8 cellular contexts compared by ENCODE assay signal in genomic region chr2:190088917-190089316, GRCh38. TPM values are rescaled to one million over a fixed set of nuclear protein-coding genes. Genes with fewer than 3 reads are reported as not detected.
DNase-seq lines count a peak whose midpoint lies in the region; ATAC-seq, FAIRE-seq and TF ChIP-seq lines count a peak whose summit lies in the region.

No MANE protein-coding gene starts in this region.

- no peaks in the 10 kb centered on the region for H3K9me3 ChIP-seq in HepG2 (ENCODE audit: low read length)

- H3K9ac ChIP-seq in HepG2 (ENCODE audit: insufficient read depth, low read depth, low read length), result no peak overlapping the region

- H3K4me1 ChIP-seq in HepG2 (ENCODE audit: insufficient read depth, low read length), result no peaks in the 10 kb centered on the region

- no peaks in the 10 kb centered on the region for H4K20me1 ChIP-seq in HepG2 (ENCODE audit: insufficient read depth, low read length)

- H3K27ac Mint-ChIP-seq in chondrocyte (ENCODE audit: unreplicated experiment), result no peak overlapping the region
- no peak overlapping the region for H3K27ac Mint-ChIP-seq in stimulated activated naive CD8-positive, alpha-beta T cell treated with anti-CD3 and anti-CD28 coated beads, Interleukin-15, amount 100 ng/mL, for 72 hours

- H3K4me3 Mint-ChIP-seq in chondrocyte (ENCODE audit: unreplicated experiment), result no peak overlapping the region
- H3K4me3 Mint-ChIP-seq in stimulated activated naive CD8-positive, alpha-beta T cell treated with anti-CD3 and anti-CD28 coated beads, Interleukin-15, amount 100 ng/mL, for 72 hours, result no peak overlapping the region

- H3K27me3 ChIP-seq in HepG2 (ENCODE audit: control insufficient read depth in 1 of 2, insufficient read depth in 2 of 2, low read length in 2 of 2), result no peaks in the 10 kb centered on the region

- in situ Hi-C loops in HepG2 (cut with HindIII; ENCODE audit: extremely low pct_ligation_motif_present, low pct_unique_long_range_greater_than_20kb), result loop anchor here (5.0 to 10.0 kb wide), 3 partner anchors 188 to 426 kb away; partner anchors contain the start of gene HIBCH

- no peak overlapping the region for H3K4me2 ChIP-seq in HepG2 (ENCODE audit: low read depth, low read length)

- TF ChIP-seq RAD21 in HepG2 (CRISPR knock-in tag; IDR thresholded peaks at IDR 0.05), result peak; percentile 83

- no peaks in the 10 kb centered on the region for H3K27me3 Mint-ChIP-seq in chondrocyte (ENCODE audit: low read depth)
- H3K27me3 Mint-ChIP-seq in stimulated activated naive CD8-positive, alpha-beta T cell treated with anti-CD3 and anti-CD28 coated beads, Interleukin-15, amount 100 ng/mL, for 72 hours, result no peaks in the 10 kb centered on the region

- peak; percentile 74 for FAIRE-seq in HepG2 (lab: Jason Lieb, UNC)

- intact Hi-C loops in HepG2 (cut with micrococcal nuclease; ENCODE audit: unreplicated experiment), result loop anchor here (1.0 to 10.0 kb wide), 6 partner anchors 91 to 596 kb away; a partner anchor contains a TSS

- DNase-seq in EH (ENCODE audit: low read depth) (peak; percentile 70), NCI-H1092 (lab: John Stamatoyannopoulos, UW) (peak; percentile 26), SW480 (ENCODE audit: low spot score) (peak; percentile 61), chondrocyte (ENCODE audit: low spot score) (no peak), HepG2 (ENCODE audit: low spot score) (peak; percentile 73), NK-92 (lab: John Stamatoyannopoulos, UW; ENCODE audit: unreplicated experiment) (no peak)
- peak; percentile 39 for DNase-seq in stimulated activated naive CD8-positive, alpha-beta T cell treated with anti-CD3 and anti-CD28 coated beads, Interleukin-15, amount 100 ng/mL, for 72 hours

- peaks cover 7% of the 10 kb centered on the region for H3K4me1 Mint-ChIP-seq in chondrocyte (ENCODE audit: low read depth)
- no peaks in the 10 kb centered on the region for H3K4me1 Mint-ChIP-seq in stimulated activated naive CD8-positive, alpha-beta T cell treated with anti-CD3 and anti-CD28 coated beads, Interleukin-15, amount 100 ng/mL, for 72 hours

- 26% methylated on average over 4 of the region's 4 CpGs for WGBS in HepG2 (ENCODE audit: low lambda C conversion rate)

- no peaks in the 10 kb centered on the region for H3K9me3 Mint-ChIP-seq in chondrocyte (ENCODE audit: low read depth)
- no peaks in the 10 kb centered on the region for H3K9me3 Mint-ChIP-seq in stimulated activated naive CD8-positive, alpha-beta T cell treated with anti-CD3 and anti-CD28 coated beads, Interleukin-15, amount 100 ng/mL, for 72 hours

- peak; percentile 66 for ATAC-seq in GM21737 (IDR thresholded peaks at IDR 0.05; ENCODE audit: unreplicated experiment)
- peak; percentile 77 for ATAC-seq in HepG2
- ATAC-seq in stimulated activated naive CD8-positive, alpha-beta T cell treated with anti-CD3 and anti-CD28 coated beads, Interleukin-15, amount 100 ng/mL, for 72 hours, result peak; percentile 64

- H3K79me2 ChIP-seq in HepG2 (ENCODE audit: insufficient read depth, low read length), result no peaks in the 10 kb centered on the region

- H3K36me3 Mint-ChIP-seq in chondrocyte (ENCODE audit: low read depth), result no peaks in the 10 kb centered on the region

- peak; percentile 97 for TF ChIP-seq CTCF in chondrocyte (IDR thresholded peaks at IDR 0.05)
- TF ChIP-seq CTCF in HepG2 (CRISPR knock-in tag; IDR thresholded peaks at IDR 0.05), result peak; percentile 81

- no peak for TF ChIP-seq POLR2A in HepG2 (IDR thresholded peaks at IDR 0.05; ENCODE audit: insufficient read depth in 1 of 2, low read depth in 2 of 2, low read length in 2 of 2)

- CTCF ChIA-PET in HepG2 (lab: Yijun Ruan, JAX; ENCODE audit: low intra/inter-chr PET ratio, low total read pairs), result interaction anchor here (0.6 to 2.4 kb wide), 7 partner anchors 91 to 592 kb away, joined by 3 to 20 read pairs (median 9); partner anchors contain the start of gene HIBCH

- BruUV-seq in HepG2 (replicated peaks; lab: Mats Ljungman, UMichigan), result no TSS peak

- H3K27ac ChIP-seq in HepG2 (ENCODE audit: extremely low read length, insufficient read depth, low read length), result no peak overlapping the region

- POLR2A ChIA-PET in HepG2 (lab: Yijun Ruan, JAX), result no interaction called here

- no peak overlapping the region for H2AFZ ChIP-seq in HepG2 (ENCODE audit: low read length)

- H3K4me3 ChIP-seq in HepG2 (replicated peaks in 1 of 3; ENCODE audit: insufficient read depth in 1 of 3, low read depth in 2 of 3, low read length in 3 of 3), result no peak overlapping the region

- no peak for TF ChIP-seq EP300 in HepG2 (IDR thresholded peaks at IDR 0.05; ENCODE audit: low read depth in 2 of 2, low read length in 2 of 2)
- TF ChIP-seq EP300 in HepG2 (CRISPR knock-in tag; IDR thresholded peaks at IDR 0.05; ENCODE audit: borderline replicate concordance), result no peak

- H3K36me3 ChIP-seq in HepG2 (replicated peaks in 1 of 2; ENCODE audit: control insufficient read depth in 1 of 2, insufficient read depth in 2 of 2, low read length in 2 of 2), result no peaks in the 10 kb centered on the region

TF ChIP-seq in HepG2, 621 proteins besides CTCF, POLR2A, EP300 and RAD21 (continues in another document):
- TF ChIP-seq ZNF792 (CRISPR knock-in tag; IDR thresholded peaks at IDR 0.05), result 0 out of 2 replicates have a peak, but pooled peaks have one; percentile 28
- TF ChIP-seq ETV6 (CRISPR knock-in tag; conservative IDR thresholded peaks at IDR 0.05), result no peak
- TF ChIP-seq SOX6 (IDR thresholded peaks at IDR 0.05), result no peak
- TF ChIP-seq SOX6 (CRISPR knock-in tag; IDR thresholded peaks at IDR 0.05), result peak; percentile 24; the same call in 1 of the 2 replicates
- no peak for TF ChIP-seq KDM5B (CRISPR knock-in tag; IDR thresholded peaks at IDR 0.05; ENCODE audit: borderline replicate concordance)
- TF ChIP-seq MTA3 (CRISPR knock-in tag; IDR thresholded peaks at IDR 0.05), result no peak
- TF ChIP-seq NONO (IDR thresholded peaks at IDR 0.05), result no peak
- TF ChIP-seq NONO (CRISPR knock-in tag; conservative IDR thresholded peaks at IDR 0.05), result no peak
- TF ChIP-seq JUN (CRISPR knock-in tag; IDR thresholded peaks at IDR 0.05), result no peak
- TF ChIP-seq XBP1 (CRISPR knock-in tag; IDR thresholded peaks at IDR 0.05), result no peak
- TF ChIP-seq SMAD9 (CRISPR knock-in tag; IDR thresholded peaks at IDR 0.05), result no peak
- peak; percentile 93 for TF ChIP-seq STAG1 (CRISPR knock-in tag; IDR thresholded peaks at IDR 0.05)
- no peak for TF ChIP-seq MYNN (CRISPR knock-in tag; IDR thresholded peaks at IDR 0.05; ENCODE audit: low read depth)
- TF ChIP-seq THAP11 (CRISPR knock-in tag; IDR thresholded peaks at IDR 0.05), result peak; percentile 34; the same call in 1 of the 2 replicates
- TF ChIP-seq SOX5 (CRISPR knock-in tag; IDR thresholded peaks at IDR 0.05; ENCODE audit: borderline replicate concordance), result peak; percentile 50; the same call in 1 of the 2 replicates
- TF ChIP-seq KLF16 (CRISPR knock-in tag; IDR thresholded peaks at IDR 0.05), result 0 out of 4 replicates have a peak, but pooled peaks of 1 of the 2 experiments have one; percentile 30
- no peak for TF ChIP-seq ZNF282 (IDR thresholded peaks at IDR 0.05; ENCODE audit: partially characterized antibody)
- TF ChIP-seq GABPA (IDR thresholded peaks at IDR 0.05; ENCODE audit: low read depth, low read length), result no peak
- TF ChIP-seq GABPA (CRISPR knock-in tag; IDR thresholded peaks at IDR 0.05; ENCODE audit: low read depth), result 0 out of 2 replicates have a peak, but pooled peaks have one; percentile 12
- no peak for TF ChIP-seq ZNF746 (CRISPR knock-in tag; IDR thresholded peaks at IDR 0.05)
- peak; percentile 90 for TF ChIP-seq SMC3 (IDR thresholded peaks at IDR 0.05; ENCODE audit: low read length)
- TF ChIP-seq ZNF850 (CRISPR knock-in tag; conservative IDR thresholded peaks at IDR 0.05), result no peak
- TF ChIP-seq SOX13 (IDR thresholded peaks at IDR 0.05), result no peak
- TF ChIP-seq SOX13 (CRISPR knock-in tag; conservative IDR thresholded peaks at IDR 0.05 in 1 of 2, IDR thresholded peaks at IDR 0.05 in 1 of 2), result 0 out of 4 replicates have a peak, but pooled peaks of 1 of the 2 experiments have one; percentile 17
- no peak for TF ChIP-seq ZNF784 (CRISPR knock-in tag; IDR thresholded peaks at IDR 0.05; ENCODE audit: borderline replicate concordance)
- TF ChIP-seq FIP1L1 (IDR thresholded peaks at IDR 0.05; ENCODE audit: borderline replicate concordance, insufficient read depth, low read depth, low read length), result no peak

RNA-seq across cellular contexts. Expression of gene MSTN, which starts 26.4 kb away (rescaled TPM):
- total RNA-seq in chondrocyte, result 0.44 to 0.99 TPM (median 0.45 TPM) in 3 replicates
- not detected in 2 replicates for total RNA-seq in HepG2 (2016; rRNA removed; fragmentation: Illumina TruSeq; extraction: Trizol)
- not detected in 2 replicates for total RNA-seq in HepG2 (2016; cell fraction: cytosol; rRNA removed; fragmentation: Illumina TruSeq; extraction: Trizol; ENCODE audit: low read depth)
- not detected in 2 replicates for total RNA-seq in HepG2 (2016; cell fraction: insoluble cytoplasmic fraction; rRNA removed; fragmentation: Illumina TruSeq; extraction: Trizol)
- total RNA-seq in HepG2 (2016; cell fraction: membrane; rRNA removed; fragmentation: Illumina TruSeq; extraction: Trizol), result not detected in 2 replicates
- total RNA-seq in HepG2 (2016; cell fraction: nucleus; rRNA removed; fragmentation: Illumina TruSeq; extraction: Trizol), result not detected in 2 replicates
- 0.04 TPM in 2 replicates for polyA plus RNA-seq in HepG2 (2011; rRNA removed)
- not detected in 2 replicates for polyA plus RNA-seq in HepG2 (2011; cell fraction: cytosol; rRNA removed)
- 0.08 and 0.21 TPM in 2 replicates for polyA plus RNA-seq in HepG2 (2011; cell fraction: nucleus; rRNA removed)
- polyA plus RNA-seq in HepG2 (2012), result 0.11 and 0.12 TPM in 2 replicates
- not detected in 2 replicates for polyA plus RNA-seq in HepG2 (2016; cell fraction: cytosol; fragmentation: Illumina TruSeq; extraction: Trizol; ENCODE audit: low read depth)
- polyA plus RNA-seq in HepG2 (2016; cell fraction: insoluble cytoplasmic fraction; fragmentation: Illumina TruSeq; extraction: Trizol; ENCODE audit: low read depth), result not detected in 2 replicates
- not detected in 2 replicates for polyA plus RNA-seq in HepG2 (2016; cell fraction: membrane; fragmentation: Illumina TruSeq; extraction: Trizol; ENCODE audit: low read depth)
- not detected in 2 replicates for polyA plus RNA-seq in HepG2 (2016; cell fraction: nucleus; fragmentation: Illumina TruSeq; extraction: Trizol; ENCODE audit: insufficient read depth, low read depth)
- not detected in 2 replicates for polyA minus RNA-seq in HepG2 (2011; rRNA and poly(A)+ RNA removed; ENCODE audit: low replicate concordance)
- not detected in 2 replicates for polyA minus RNA-seq in HepG2 (2011; cell fraction: cytosol; rRNA and poly(A)+ RNA removed)
- 0.25 TPM in 1 of 2 replicates, not detected in the other for polyA minus RNA-seq in HepG2 (2011; cell fraction: nucleus; rRNA and poly(A)+ RNA removed)

Comparison
In these comparisons a context has a peak if more than half of its experiments do, and no peak if none do; other contexts are left out.
1. DNase-seq: peak in EH (single experiment), NCI-H1092 (single experiment), SW480 (single experiment), HepG2 (single experiment) and stimulated activated naive CD8-positive, alpha-beta T cell treated with anti-CD3 and anti-CD28 coated beads, Interleukin-15, amount 100 ng/mL, for 72 hours (2 of 2); none in chondrocyte (single experiment) and NK-92 (single experiment).
2. Peak in every context shown above with its lines, with median percentiles within 50 percentile points of each other: ATAC-seq.